ENCODE assay signal across 19 cellular contexts in the genomic region with DNA sequence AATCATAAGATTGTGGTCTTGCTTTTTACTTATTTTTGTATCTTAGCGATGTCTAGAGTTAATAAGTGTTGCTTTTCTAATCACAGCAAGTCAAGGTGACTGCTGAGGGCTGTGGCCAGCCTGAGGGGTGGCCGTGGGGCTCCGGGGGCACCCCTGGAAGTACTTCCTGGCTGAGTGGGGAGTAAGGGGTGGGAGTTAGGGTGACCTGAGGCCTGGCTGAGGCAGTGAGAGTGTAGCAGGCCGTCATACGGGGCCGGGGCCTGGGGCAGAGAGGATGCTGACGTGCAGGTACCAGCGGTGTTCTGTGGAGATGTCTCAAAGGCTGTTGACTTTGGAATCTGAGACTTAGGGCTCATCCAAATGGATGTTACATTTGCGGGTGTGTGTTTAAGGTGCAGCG. TPM values are rescaled to one million over a fixed set of nuclear protein-coding genes. Genes with fewer than 3 reads are reported as not detected.
A peak's percentile ranks its signal among the peaks of the same experiment; 100 is the strongest.
DNase-seq lines count a peak whose midpoint lies in the region; ATAC-seq and TF ChIP-seq lines count a peak whose summit lies in the region.
"Had no signal": no experiment of that assay in that cellular context is flagged by ENCODE, and none has a peak within 500 bp of the region (broad histone marks: within the 10 kb centered on the region; RNA-seq: fewer than 3 reads in every experiment).

No MANE protein-coding gene starts in this region.

- no peaks in the 10 kb centered on the region for H3K4me1 Mint-ChIP-seq in activated CD8-positive, alpha-beta T cell treated with anti-CD3 and anti-CD28 coated beads, Interleukin-2, amount 10 ng/mL, durations not matched to agents 7 days and 5 days (ENCODE audit: low read depth)
- H3K4me1 Mint-ChIP-seq in activated CD8-positive, alpha-beta T cell treated with anti-CD3 and anti-CD28 coated beads for 36 hours (ENCODE audit: low read depth) = no peaks in the 10 kb centered on the region
- H3K4me1 Mint-ChIP-seq in glutamatergic neuron (ENCODE audit: low read depth, unreplicated experiment) (peaks cover 25% of the 10 kb centered on the region), nephron progenitor cell (peaks cover 12% of the 10 kb centered on the region), H9 (peaks cover 0 to 3% of the 10 kb centered on the region in 2 experiments; a peak in 1 of 4 replicates)
- peaks cover 3 to 5% of the 10 kb centered on the region in 2 donors for H3K4me1 Mint-ChIP-seq in stimulated activated naive B cell treated with anti-CD40 and anti-IgM and Interleukin-4, amounts not matched to agents 10 μg/mL and 1 μg/mL and 100 μg/mL, for 72 hours
- H3K4me1 Mint-ChIP-seq: B cell, IgD-negative memory B cell had no signal

- H2BK20ac ChIP-seq in H9 (ENCODE audit: low read depth, low read length, poor library complexity, severe bottlenecking) = no peak overlapping the region

- WGBS in H9 (ENCODE audit: extremely low coverage, insufficient read length, low lambda C conversion rate) = no CpG with 5 or more reads among the region's 10 CpGs

- no peaks in the 10 kb centered on the region for H3K27me3 Mint-ChIP-seq in activated CD8-positive, alpha-beta T cell treated with anti-CD3 and anti-CD28 coated beads, Interleukin-2, amount 10 ng/mL, durations not matched to agents 7 days and 5 days (ENCODE audit: low read depth)
- H3K27me3 Mint-ChIP-seq in activated CD8-positive, alpha-beta T cell treated with anti-CD3 and anti-CD28 coated beads for 36 hours = no peaks in the 10 kb centered on the region
- H3K27me3 Mint-ChIP-seq in glutamatergic neuron (ENCODE audit: unreplicated experiment) (peaks cover 16% of the 10 kb centered on the region), nephron progenitor cell (ENCODE audit: low read depth, poor library complexity) (no peaks in the 10 kb centered on the region), H9 (ENCODE audit: low read depth) (no peaks in the 10 kb centered on the region; the same call in 1 of the 2 replicates)
- H3K27me3 Mint-ChIP-seq in stimulated activated naive B cell treated with anti-CD40 and anti-IgM and Interleukin-4, amounts not matched to agents 10 μg/mL and 1 μg/mL and 100 μg/mL, for 72 hours = no peaks in the 10 kb centered on the region
- H3K27me3 Mint-ChIP-seq: B cell, IgD-negative memory B cell had no signal

- no peak overlapping the region for H3K23ac ChIP-seq in H9 (ENCODE audit: insufficient read length, low read depth, low read length)

- H3K4ac ChIP-seq in H9 (ENCODE audit: low read depth, low read length) = no peak overlapping the region

- H2AK5ac ChIP-seq in H9 (ENCODE audit: insufficient read length, low read length) = no peak overlapping the region

- POLR2A ChIA-PET in activated CD8-positive, alpha-beta T cell treated with anti-CD3 and anti-CD28 coated beads, Interleukin-2, amount 10 ng/mL, durations not matched to agents 7 days and 5 days (lab: Charles Lee) = no interaction called here
- POLR2A ChIA-PET in activated CD8-positive, alpha-beta T cell treated with anti-CD3 and anti-CD28 coated beads for 36 hours (lab: Charles Lee) = no interaction called here

- H2BK120ac ChIP-seq in H9 (ENCODE audit: low read depth, low read length, poor library complexity, severe bottlenecking) = no peak overlapping the region

- no peaks in the 10 kb centered on the region for H3K79me1 ChIP-seq in H9 (ENCODE audit: insufficient read depth, low read depth, low read length, poor library complexity, severe bottlenecking)

- H3T11ph ChIP-seq in H9 (ENCODE audit: low read length) = no peak overlapping the region

- H3K23me2 ChIP-seq in H9 (ENCODE audit: insufficient read length, low read depth, low read length, poor library complexity, severe bottlenecking) = no peaks in the 10 kb centered on the region

- CTCF ChIA-PET in activated CD8-positive, alpha-beta T cell treated with anti-CD3 and anti-CD28 coated beads, Interleukin-2, amount 10 ng/mL, durations not matched to agents 7 days and 5 days (lab: Charles Lee) = no interaction called here
- CTCF ChIA-PET in activated CD8-positive, alpha-beta T cell treated with anti-CD3 and anti-CD28 coated beads for 36 hours (lab: Charles Lee) = no interaction called here

- H2BK5ac ChIP-seq in H9 (ENCODE audit: insufficient read length, low read length) = no peak overlapping the region

- H3K27me3 ChIP-seq in H9 (ENCODE audit: insufficient read depth, low read length) = no peaks in the 10 kb centered on the region
- H3K27me3 ChIP-seq: BLaER1 treated with 17β-estradiol and CSF1 and Interleukin-3, amounts not matched to agents 10 nM and 100 nM had no signal

- H2BK12ac ChIP-seq in H9 (ENCODE audit: insufficient read length, low read depth, low read length) = no peak overlapping the region

- no peak overlapping the region for H3K27ac ChIP-seq in H9 (ENCODE audit: insufficient read length, low read depth, low read length)
- H3K27ac ChIP-seq: BLaER1 treated with 17β-estradiol and CSF1 and Interleukin-3, amounts not matched to agents 10 nM and 100 nM had no signal

- no peak for TF ChIP-seq CTCF in activated CD8-positive, alpha-beta T cell treated with anti-CD3 and anti-CD28 coated beads for 36 hours (IDR thresholded peaks at IDR 0.05)
- no peak for TF ChIP-seq CTCF in glutamatergic neuron (IDR thresholded peaks at IDR 0.05; ENCODE audit: partially characterized antibody, unreplicated experiment)
- no peak for TF ChIP-seq CTCF in nephron progenitor cell (IDR thresholded peaks at IDR 0.05)
- TF ChIP-seq CTCF in H9 (conservative IDR thresholded peaks at IDR 0.05) = no peak

- peak overlapping the region; percentile 44 for H3K27ac Mint-ChIP-seq in activated CD8-positive, alpha-beta T cell treated with anti-CD3 and anti-CD28 coated beads, Interleukin-2, amount 10 ng/mL, durations not matched to agents 7 days and 5 days
- H3K27ac Mint-ChIP-seq in activated CD8-positive, alpha-beta T cell treated with anti-CD3 and anti-CD28 coated beads for 36 hours = no peak overlapping the region
- H3K27ac Mint-ChIP-seq in glutamatergic neuron (ENCODE audit: unreplicated experiment) (peak overlapping the region; percentile 99), nephron progenitor cell (peak overlapping the region; percentile 23), H9 (peak overlapping the region in 1 of 3 experiments; percentile 86; a peak in 2 of 7 replicates)
- peak overlapping the region; percentile 42 for H3K27ac Mint-ChIP-seq in stimulated activated naive B cell treated with anti-CD40 and anti-IgM and Interleukin-4, amounts not matched to agents 10 μg/mL and 1 μg/mL and 100 μg/mL, for 72 hours
- H3K27ac Mint-ChIP-seq: B cell; CD8-positive, alpha-beta T cell; IgD-negative memory B cell had no signal

- H3K9ac ChIP-seq in H9 (ENCODE audit: extremely low read depth, insufficient read length, low read length) = no peak overlapping the region
- H3K9ac ChIP-seq: BLaER1 treated with 17β-estradiol and CSF1 and Interleukin-3, amounts not matched to agents 10 nM and 100 nM had no signal

- H4K20me1 ChIP-seq in H9 (ENCODE audit: control insufficient read depth, insufficient read depth, insufficient read length) = no peaks in the 10 kb centered on the region
- H4K20me1 ChIP-seq: BLaER1 treated with 17β-estradiol and CSF1 and Interleukin-3, amounts not matched to agents 10 nM and 100 nM had no signal

- no peaks in the 10 kb centered on the region for H3K9me3 Mint-ChIP-seq in activated CD8-positive, alpha-beta T cell treated with anti-CD3 and anti-CD28 coated beads, Interleukin-2, amount 10 ng/mL, durations not matched to agents 7 days and 5 days (ENCODE audit: insufficient read depth)
- no peaks in the 10 kb centered on the region for H3K9me3 Mint-ChIP-seq in activated CD8-positive, alpha-beta T cell treated with anti-CD3 and anti-CD28 coated beads for 36 hours
- H3K9me3 Mint-ChIP-seq in glutamatergic neuron (ENCODE audit: unreplicated experiment) (peaks cover 12% of the 10 kb centered on the region), nephron progenitor cell (no peaks in the 10 kb centered on the region), H9 (no peaks in the 10 kb centered on the region)
- H3K9me3 Mint-ChIP-seq in stimulated activated naive B cell treated with anti-CD40 and anti-IgM and Interleukin-4, amounts not matched to agents 10 μg/mL and 1 μg/mL and 100 μg/mL, for 72 hours = peaks cover 6 to 7% of the 10 kb centered on the region in 2 donors
- H3K9me3 Mint-ChIP-seq: CD8-positive, alpha-beta T cell had no signal

- H3K79me2 ChIP-seq in H9 (ENCODE audit: insufficient read depth, low read length) = no peaks in the 10 kb centered on the region

- no peak overlapping the region for H4K91ac ChIP-seq in H9 (ENCODE audit: insufficient read length, low read depth, low read length)

- H3K18ac ChIP-seq in H9 (ENCODE audit: insufficient read length, low read depth, low read length) = no peak overlapping the region

- H3K4me1 ChIP-seq in H9 (ENCODE audit: insufficient read depth, low read length) = no peaks in the 10 kb centered on the region
- H3K4me1 ChIP-seq: BLaER1 treated with 17β-estradiol and CSF1 and Interleukin-3, amounts not matched to agents 10 nM and 100 nM had no signal

- no peak overlapping the region for H3K4me3 Mint-ChIP-seq in activated CD8-positive, alpha-beta T cell treated with anti-CD3 and anti-CD28 coated beads, Interleukin-2, amount 10 ng/mL, durations not matched to agents 7 days and 5 days
- H3K4me3 Mint-ChIP-seq in activated CD8-positive, alpha-beta T cell treated with anti-CD3 and anti-CD28 coated beads for 36 hours = no peak overlapping the region
- H3K4me3 Mint-ChIP-seq in glutamatergic neuron (ENCODE audit: unreplicated experiment) (peak overlapping the region; percentile 80), nephron progenitor cell (no peak overlapping the region), H9 (no peak overlapping the region)
- H3K4me3 Mint-ChIP-seq in stimulated activated naive B cell treated with anti-CD40 and anti-IgM and Interleukin-4, amounts not matched to agents 10 μg/mL and 1 μg/mL and 100 μg/mL, for 72 hours = no peak overlapping the region
- H3K4me3 Mint-ChIP-seq: B cell; CD8-positive, alpha-beta T cell; IgD-negative memory B cell had no signal

- intact Hi-C loops in activated CD8-positive, alpha-beta T cell treated with anti-CD3 and anti-CD28 coated beads for 36 hours (cut with micrococcal nuclease) = no loop called here

- peaks cover 90% of the 10 kb centered on the region for H3K36me3 Mint-ChIP-seq in activated CD8-positive, alpha-beta T cell treated with anti-CD3 and anti-CD28 coated beads, Interleukin-2, amount 10 ng/mL, durations not matched to agents 7 days and 5 days (ENCODE audit: low read depth)
- peaks cover 51% of the 10 kb centered on the region for H3K36me3 Mint-ChIP-seq in activated CD8-positive, alpha-beta T cell treated with anti-CD3 and anti-CD28 coated beads for 36 hours (ENCODE audit: low read depth)
- H3K36me3 Mint-ChIP-seq in glutamatergic neuron (ENCODE audit: unreplicated experiment) (peaks cover 12% of the 10 kb centered on the region), nephron progenitor cell (ENCODE audit: low read depth) (peaks cover 61% of the 10 kb centered on the region), H9 (ENCODE audit: insufficient read depth in 1 of 3, low read depth in 3 of 3) (peaks cover 44 to 82% (median 75%) of the 10 kb centered on the region in 3 experiments)
- peaks cover 80 to 93% of the 10 kb centered on the region in 2 donors for H3K36me3 Mint-ChIP-seq in stimulated activated naive B cell treated with anti-CD40 and anti-IgM and Interleukin-4, amounts not matched to agents 10 μg/mL and 1 μg/mL and 100 μg/mL, for 72 hours

- H3K56ac ChIP-seq in H9 (ENCODE audit: insufficient read length, low read depth, low read length) = no peak overlapping the region

- H3K4me2 ChIP-seq in H9 (ENCODE audit: insufficient read depth, insufficient read length, low read length) = no peak overlapping the region
- H3K4me2 ChIP-seq: BLaER1 treated with 17β-estradiol and CSF1 and Interleukin-3, amounts not matched to agents 10 nM and 100 nM had no signal

- no peak overlapping the region for H3K14ac ChIP-seq in H9 (ENCODE audit: insufficient read depth, low read length)

- DNase-seq in activated CD8-positive, alpha-beta T cell treated with anti-CD3 and anti-CD28 coated beads, Interleukin-2, amount 10 ng/mL, durations not matched to agents 7 days and 5 days = no peak
- DNase-seq in activated CD8-positive, alpha-beta T cell treated with anti-CD3 and anti-CD28 coated beads for 36 hours = no peak
- DNase-seq in glutamatergic neuron (no peak), nephron progenitor cell (no peak), H9 (no peak)
- no peak for DNase-seq in stimulated activated naive B cell treated with anti-CD40 and anti-IgM and Interleukin-4, amounts not matched to agents 10 μg/mL and 1 μg/mL and 100 μg/mL, for 72 hours
- no peak for DNase-seq in activated naive CD4-positive, alpha-beta T cell treated with Interleukin-2 at 50 U/mL for 16 hours
- DNase-seq: 8988T; Calu3; CD8-positive, alpha-beta T cell; DMS79 treated with DMSO at 0.1 percent for 48 hours; GF-D8; GOT3; H7 had no signal

- H2AFZ ChIP-seq in H9 (ENCODE audit: low read length) = no peak overlapping the region

- H3K9me3 ChIP-seq in H9 (ENCODE audit: control insufficient read depth, low read depth, low read length) = no peaks in the 10 kb centered on the region

- no peak overlapping the region for H4K5ac ChIP-seq in H9 (ENCODE audit: insufficient read length, low read depth, low read length)

- no peak overlapping the region for H2BK15ac ChIP-seq in H9 (ENCODE audit: low read depth, low read length)

- no peak overlapping the region for H4K8ac ChIP-seq in H9 (replicated peaks; ENCODE audit: insufficient read length, low read depth, low read length)

- ATAC-seq in activated CD8-positive, alpha-beta T cell treated with anti-CD3 and anti-CD28 coated beads, Interleukin-2, amount 10 ng/mL, durations not matched to agents 7 days and 5 days = no peak
- ATAC-seq in activated CD8-positive, alpha-beta T cell treated with anti-CD3 and anti-CD28 coated beads for 36 hours = no peak
- ATAC-seq in stimulated activated naive B cell treated with anti-CD40 and anti-IgM and Interleukin-4, amounts not matched to agents 10 μg/mL and 1 μg/mL and 100 μg/mL, for 72 hours (replicated peaks) = no peak
- no peak for ATAC-seq in GM19328 (IDR thresholded peaks at IDR 0.05; ENCODE audit: unreplicated experiment)
- ATAC-seq: CD8-positive, alpha-beta T cell; HepG2 had no signal

RNA-seq across cellular contexts. Expression of a gene that starts 29.3 kb away (rescaled TPM):
- 10 to 100 TPM; 57.4 to 57.8 TPM for total RNA-seq in activated CD8-positive, alpha-beta T cell treated with anti-CD3 and anti-CD28 coated beads, Interleukin-2, amount 10 ng/mL, durations not matched to agents 7 days and 5 days
- total RNA-seq in activated CD8-positive, alpha-beta T cell treated with anti-CD3 and anti-CD28 coated beads for 36 hours = 10 to 100 TPM; 40.9 to 41.7 TPM
- total RNA-seq in glutamatergic neuron (ENCODE audit: unreplicated experiment) = 96.4 TPM
- total RNA-seq in H9 (2021) = 39.0 and 45.5 TPM in 2 replicates

RNA-seq across cellular contexts. Expression of a gene that starts 29.3 kb away (rescaled TPM):
- 10 to 100 TPM; 32.5 to 34.6 TPM for total RNA-seq in activated CD8-positive, alpha-beta T cell treated with anti-CD3 and anti-CD28 coated beads, Interleukin-2, amount 10 ng/mL, durations not matched to agents 7 days and 5 days
- 10 to 100 TPM; 33.9 to 36.4 TPM for total RNA-seq in activated CD8-positive, alpha-beta T cell treated with anti-CD3 and anti-CD28 coated beads for 36 hours
- total RNA-seq in glutamatergic neuron (ENCODE audit: unreplicated experiment) = 36.7 TPM
- total RNA-seq in H9 (2021) = 95.8 and 97.8 TPM in 2 replicates

RNA-seq across cellular contexts. Expression of a gene that starts 47.8 kb away (rescaled TPM):
- not detected for total RNA-seq in activated CD8-positive, alpha-beta T cell treated with anti-CD3 and anti-CD28 coated beads, Interleukin-2, amount 10 ng/mL, durations not matched to agents 7 days and 5 days
- total RNA-seq in activated CD8-positive, alpha-beta T cell treated with anti-CD3 and anti-CD28 coated beads for 36 hours = not detected
- total RNA-seq in glutamatergic neuron (ENCODE audit: unreplicated experiment) (22.7 TPM), H9 (2021) (0.09 TPM in 1 of 2 replicates, not detected in the other)
- total RNA-seq: B cell; Calu3; CD8-positive, alpha-beta T cell; HepG2 had no signal

Comparison
In these comparisons a context has a peak if more than half of its experiments do, and no peak if none do; other contexts are left out.
1. RNA of a gene that starts 47.8 kb away (total RNA-seq): 22.7 TPM in glutamatergic neuron (single experiment); 0.09 TPM in H9, not detected in activated CD8-positive, alpha-beta T cell treated with anti-CD3 and anti-CD28 coated beads, Interleukin-2, amount 10 ng/mL, durations not matched to agents 7 days and 5 days and not detected in activated CD8-positive, alpha-beta T cell treated with anti-CD3 and anti-CD28 coated beads for 36 hours; every median in the first group is over 10 times any median in the second.